Comparison of ENCODE assay signal across 11 cellular contexts in genomic region chr2:230582851-230583283, GRCh38.
DNase-seq lines count a peak whose midpoint lies in the region; ATAC-seq and TF ChIP-seq lines count a peak whose summit lies in the region.
"Had no signal": no experiment of that assay in that cellular context is flagged by ENCODE, and none has a peak within 500 bp of the region (broad histone marks: within the 10 kb centered on the region; RNA-seq: fewer than 3 reads in every experiment).

No MANE protein-coding gene starts in this region.

- H3K36me3 ChIP-seq in spleen (no peaks in the 10 kb centered on the region), hepatocyte (replicated peaks; ENCODE audit: insufficient read depth, low read depth) (no peaks in the 10 kb centered on the region), left lung (no peaks in the 10 kb centered on the region)

- H3K27ac ChIP-seq in spleen (peak overlapping the region in 3 of 8 donors; percentile 26 to 54 (median 32)), hepatocyte (no peak overlapping the region), left lung (no peak overlapping the region)

- TF ChIP-seq CTCF in spleen (IDR thresholded peaks at IDR 0.05 in 8 of 11, conservative IDR thresholded peaks at IDR 0.05 in 3 of 11) (no peak), hepatocyte (IDR thresholded peaks at IDR 0.05; ENCODE audit: poor library complexity) (no peak), left lung (IDR thresholded peaks at IDR 0.05) (no peak)

- ATAC-seq in HG03039 (IDR thresholded peaks at IDR 0.05; ENCODE audit: unreplicated experiment) (peak; percentile 63), left lung (no peak)
- no peak for ATAC-seq in activated CD8-positive, alpha-beta T cell treated with anti-CD3 and anti-CD28 coated beads, Interleukin-2, amount 10 ng/mL, durations not matched to agents 7 days and 5 days
- peak; percentile 93 for ATAC-seq in stimulated activated naive CD8-positive, alpha-beta T cell treated with anti-CD3 and anti-CD28 coated beads, Interleukin-15, amount 100 ng/mL, for 72 hours
- ATAC-seq: Panc1 had no signal

- POLR2A ChIA-PET in activated CD8-positive, alpha-beta T cell treated with anti-CD3 and anti-CD28 coated beads, Interleukin-2, amount 10 ng/mL, durations not matched to agents 7 days and 5 days (lab: Charles Lee) = no interaction called here

- TF ChIP-seq POLR2A in spleen (IDR thresholded peaks at IDR 0.05) = no peak

- H3K4me1 Mint-ChIP-seq in activated CD8-positive, alpha-beta T cell treated with anti-CD3 and anti-CD28 coated beads, Interleukin-2, amount 10 ng/mL, durations not matched to agents 7 days and 5 days (ENCODE audit: low read depth) = peaks cover 23% of the 10 kb centered on the region
- H3K4me1 Mint-ChIP-seq in stimulated activated naive CD8-positive, alpha-beta T cell treated with anti-CD3 and anti-CD28 coated beads, Interleukin-15, amount 100 ng/mL, for 72 hours = peaks cover 14% of the 10 kb centered on the region

- H3K4me3 Mint-ChIP-seq in activated CD8-positive, alpha-beta T cell treated with anti-CD3 and anti-CD28 coated beads, Interleukin-2, amount 10 ng/mL, durations not matched to agents 7 days and 5 days = no peak overlapping the region
- peak overlapping the region in 1 of 2 donors; percentile 9 for H3K4me3 Mint-ChIP-seq in stimulated activated naive CD8-positive, alpha-beta T cell treated with anti-CD3 and anti-CD28 coated beads, Interleukin-15, amount 100 ng/mL, for 72 hours

- H3K9me3 ChIP-seq in spleen (no peaks in the 10 kb centered on the region), hepatocyte (ENCODE audit: low read depth) (no peaks in the 10 kb centered on the region), left lung (no peaks in the 10 kb centered on the region)
- H3K9me3 ChIP-seq: Caco-2 had no signal

- peak; percentile 34 for DNase-seq in stimulated activated CD4-positive, alpha-beta T cell treated with anti-CD3 and anti-CD28 coated beads, Interleukin-4, amount 100 ng/mL, for 24 hours
- no peak for DNase-seq in stimulated activated CD4-positive, alpha-beta T cell treated with anti-CD3 and anti-CD28 coated beads, Interleukin-12 subunit alpha, Interleukin-12 subunit beta, amount 100 ng/mL, for 4 hours
- no peak for DNase-seq in activated CD8-positive, alpha-beta T cell treated with anti-CD3 and anti-CD28 coated beads, Interleukin-2, amount 10 ng/mL, durations not matched to agents 7 days and 5 days
- DNase-seq in stimulated activated naive CD8-positive, alpha-beta T cell treated with anti-CD3 and anti-CD28 coated beads, Interleukin-15, amount 100 ng/mL, for 72 hours = peak in 1 of 2 donors; percentile 38
- DNase-seq in spleen = no peak
- DNase-seq in hepatocyte (ENCODE audit: low spot score) = no peak
- no peak for DNase-seq in left lung
- DNase-seq: amygdala, Caco-2 had no signal

- peaks cover 4% of the 10 kb centered on the region for H3K9me3 Mint-ChIP-seq in activated CD8-positive, alpha-beta T cell treated with anti-CD3 and anti-CD28 coated beads, Interleukin-2, amount 10 ng/mL, durations not matched to agents 7 days and 5 days (ENCODE audit: insufficient read depth)
- H3K9me3 Mint-ChIP-seq in stimulated activated naive CD8-positive, alpha-beta T cell treated with anti-CD3 and anti-CD28 coated beads, Interleukin-15, amount 100 ng/mL, for 72 hours = peaks cover 12 to 13% of the 10 kb centered on the region in 2 donors

- no peaks in the 10 kb centered on the region for H4K20me1 ChIP-seq in hepatocyte (ENCODE audit: insufficient read depth, poor library complexity, severe bottlenecking)

- 45 to 70% (median 58%) methylated on average over 5 of the region's 5 CpGs for WGBS in spleen, 5 donors
- WGBS in hepatocyte (ENCODE audit: low lambda C conversion rate, missing lambda C conversion rate) = 88% methylated on average over 5 of the region's 5 CpGs

- no peak overlapping the region for H2AFZ ChIP-seq in hepatocyte

- CTCF ChIA-PET in activated CD8-positive, alpha-beta T cell treated with anti-CD3 and anti-CD28 coated beads, Interleukin-2, amount 10 ng/mL, durations not matched to agents 7 days and 5 days (lab: Charles Lee) = no interaction called here

- peak overlapping the region; percentile 37 for H3K27ac Mint-ChIP-seq in activated CD8-positive, alpha-beta T cell treated with anti-CD3 and anti-CD28 coated beads, Interleukin-2, amount 10 ng/mL, durations not matched to agents 7 days and 5 days
- peak overlapping the region in 1 of 2 donors; percentile 88 for H3K27ac Mint-ChIP-seq in stimulated activated naive CD8-positive, alpha-beta T cell treated with anti-CD3 and anti-CD28 coated beads, Interleukin-15, amount 100 ng/mL, for 72 hours

- H3K4me1 ChIP-seq in spleen = peaks cover 0 to 29% (median 6%) of the 10 kb centered on the region in 6 donors
- no peaks in the 10 kb centered on the region for H3K4me1 ChIP-seq in hepatocyte (ENCODE audit: insufficient read depth)
- no peaks in the 10 kb centered on the region for H3K4me1 ChIP-seq in left lung
- H3K4me1 ChIP-seq: Caco-2 had no signal

- no peaks in the 10 kb centered on the region for H3K27me3 Mint-ChIP-seq in activated CD8-positive, alpha-beta T cell treated with anti-CD3 and anti-CD28 coated beads, Interleukin-2, amount 10 ng/mL, durations not matched to agents 7 days and 5 days (ENCODE audit: low read depth)
- no peaks in the 10 kb centered on the region for H3K27me3 Mint-ChIP-seq in stimulated activated naive CD8-positive, alpha-beta T cell treated with anti-CD3 and anti-CD28 coated beads, Interleukin-15, amount 100 ng/mL, for 72 hours

- intact Hi-C loops in spleen (cut with DNase I; ENCODE audit: low total_unique reads) (no loop called here), left lung (cut with DNase I) (no loop called here)

- no peak overlapping the region for H3K4me3 ChIP-seq in spleen
- H3K4me3 ChIP-seq in hepatocyte = no peak overlapping the region
- no peak overlapping the region for H3K4me3 ChIP-seq in left lung

- no peak overlapping the region for H3K4me2 ChIP-seq in hepatocyte

- H3K79me2 ChIP-seq in hepatocyte = no peaks in the 10 kb centered on the region

- no peaks in the 10 kb centered on the region for H3K9me2 ChIP-seq in hepatocyte (replicated peaks; ENCODE audit: insufficient read depth)

- H3K27me3 ChIP-seq in spleen (replicated peaks in 1 of 7) (no peaks in the 10 kb centered on the region), hepatocyte (no peaks in the 10 kb centered on the region), left lung (peaks cover 0 to 10% of the 10 kb centered on the region in 2 donors)

- peaks cover 12% of the 10 kb centered on the region for H3K36me3 Mint-ChIP-seq in activated CD8-positive, alpha-beta T cell treated with anti-CD3 and anti-CD28 coated beads, Interleukin-2, amount 10 ng/mL, durations not matched to agents 7 days and 5 days (ENCODE audit: low read depth)

Comparison
In these comparisons a context has a peak if more than half of its experiments do, and no peak if none do; other contexts are left out.
1. ATAC-seq: peak in HG03039 (single experiment) and stimulated activated naive CD8-positive, alpha-beta T cell treated with anti-CD3 and anti-CD28 coated beads, Interleukin-15, amount 100 ng/mL, for 72 hours (single experiment); none in activated CD8-positive, alpha-beta T cell treated with anti-CD3 and anti-CD28 coated beads, Interleukin-2, amount 10 ng/mL, durations not matched to agents 7 days and 5 days (single experiment) and left lung (single experiment).